In the genomic region with DNA sequence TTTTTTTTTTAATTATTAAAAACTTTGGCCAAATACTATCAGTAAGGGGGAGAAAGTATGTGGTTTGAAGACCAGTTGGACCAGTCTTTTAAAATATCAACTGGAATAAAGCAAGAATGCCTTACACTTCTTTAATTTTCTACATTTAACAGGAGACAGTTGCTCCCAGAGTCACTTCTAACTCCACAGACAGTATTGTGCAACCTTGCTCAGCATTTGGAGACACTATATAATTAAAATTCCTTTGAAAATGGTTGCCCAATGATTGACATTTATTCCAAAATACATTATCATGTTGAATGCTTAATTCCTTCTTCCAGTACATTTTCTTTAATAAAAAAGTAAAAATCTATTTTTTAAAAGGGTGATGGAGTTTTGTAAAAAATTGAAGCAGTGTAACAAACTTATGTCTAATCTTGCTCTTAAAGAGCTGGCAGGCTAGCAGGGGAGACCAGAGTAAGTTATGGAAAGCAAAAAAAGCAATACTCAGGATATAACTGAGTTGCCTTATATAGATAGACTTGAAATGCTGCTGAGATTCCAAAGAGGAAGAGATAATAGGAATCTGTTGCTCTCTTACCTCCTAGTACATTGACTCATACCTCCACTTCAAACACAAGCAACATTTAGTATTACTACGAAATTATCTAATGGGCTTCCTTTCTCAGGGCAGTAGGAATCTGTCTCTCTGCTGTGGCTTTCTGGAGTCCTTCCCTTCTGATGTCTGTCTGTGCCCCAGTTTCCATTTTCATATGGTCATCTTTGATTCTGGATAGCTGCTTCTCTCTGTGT, we compare ENCODE assay signal across 12 cellular contexts.
DNase-seq lines count a peak whose midpoint lies in the region; ATAC-seq, FAIRE-seq and TF ChIP-seq lines count a peak whose summit lies in the region.
"Had no signal": no experiment of that assay in that cellular context is flagged by ENCODE, and none has a peak within 500 bp of the region (broad histone marks: within the 10 kb centered on the region; RNA-seq: fewer than 3 reads in every experiment).

No MANE protein-coding gene starts in this region.

- CTCF ChIA-PET in Caco-2 (lab: Charles Lee) = interaction anchor here (0.7 to 1.6 kb wide), 3 partner anchors 12 to 181 kb away, joined by 3 to 8 read pairs (median 3); no protein-coding TSS in a partner anchor

- TF ChIP-seq CTCF in Caco-2 (IDR thresholded peaks at IDR 0.05; ENCODE audit: insufficient read depth in 1 of 2, low read depth in 1 of 2, low read length in 1 of 2, severe bottlenecking in 1 of 2, unreplicated experiment in 1 of 2) = no peak

- ATAC-seq in left ventricle myocardium superior = peak; percentile 47
- ATAC-seq: activated CD4-positive, alpha-beta T cell treated with anti-CD3 and anti-CD28 coated beads for 36 hours had no signal

- no peak overlapping the region for H3K18ac ChIP-seq in trophoblast cell (ENCODE audit: low read length)

- H3K4me1 Mint-ChIP-seq in Caco-2 (ENCODE audit: low read depth, unreplicated experiment) = peaks cover 60% of the 10 kb centered on the region
- H3K4me1 Mint-ChIP-seq: activated CD4-positive, alpha-beta T cell treated with anti-CD3 and anti-CD28 coated beads for 36 hours had no signal

- H3K9ac ChIP-seq in adipocyte (ENCODE audit: low read length) (peak overlapping the region; percentile 76), trophoblast cell (ENCODE audit: low read length) (no peak overlapping the region)

- H4K8ac ChIP-seq in trophoblast cell (ENCODE audit: low read depth, low read length) = no peak overlapping the region

- no peak overlapping the region for H3K4ac ChIP-seq in trophoblast cell (ENCODE audit: low read depth, low read length)

- H3K23ac ChIP-seq in trophoblast cell (ENCODE audit: low read length) = no peak overlapping the region

- H2AK5ac ChIP-seq in trophoblast cell (ENCODE audit: low read length) = no peak overlapping the region

- no peaks in the 10 kb centered on the region for H3K27me3 Mint-ChIP-seq in Caco-2 (ENCODE audit: insufficient read depth, unreplicated experiment)
- H3K27me3 Mint-ChIP-seq: activated CD4-positive, alpha-beta T cell treated with anti-CD3 and anti-CD28 coated beads for 36 hours had no signal

- WGBS in trophoblast cell (ENCODE audit: extremely low coverage, insufficient coverage, insufficient read length) = no CpG with 5 or more reads among the region's 1 CpG

- no peaks in the 10 kb centered on the region for H3K36me3 ChIP-seq in Caco-2 (ENCODE audit: control insufficient read depth, insufficient read depth, low read length)
- no peaks in the 10 kb centered on the region for H3K36me3 ChIP-seq in adipocyte (ENCODE audit: control insufficient read depth, insufficient read depth, low read length, severe bottlenecking)
- H3K36me3 ChIP-seq in trophoblast cell (ENCODE audit: control insufficient read depth in 1 of 2, insufficient read depth in 2 of 2, low read length in 2 of 2) = no peaks in the 10 kb centered on the region
- no peaks in the 10 kb centered on the region for H3K36me3 ChIP-seq in H7 (replicated peaks; ENCODE audit: control insufficient read depth, insufficient read depth, low read length)
- H3K36me3 ChIP-seq: tibial nerve had no signal

- H4K12ac ChIP-seq in trophoblast cell (ENCODE audit: low read depth, low read length) = no peak overlapping the region

- H2AFZ ChIP-seq in trophoblast cell (ENCODE audit: insufficient read depth, low read length, poor library complexity) = no peak overlapping the region

- H2BK120ac ChIP-seq in trophoblast cell (ENCODE audit: insufficient read depth, low read length, poor library complexity) = peak overlapping the region; percentile 2

- peak overlapping the region; percentile 68 for H3K27ac Mint-ChIP-seq in Caco-2 (ENCODE audit: unreplicated experiment)
- H3K27ac Mint-ChIP-seq: activated CD4-positive, alpha-beta T cell treated with anti-CD3 and anti-CD28 coated beads for 36 hours had no signal

- intact Hi-C loops in Caco-2 (cut with micrococcal nuclease; ENCODE audit: unreplicated experiment) = loop anchor here (5.0 to 10.0 kb wide), 2 partner anchors 83 to 320 kb away; partner anchors contain the start of genes APOBEC4 and TSEN15
- intact Hi-C loops in left ventricle myocardium superior (cut with micrococcal nuclease) = no loop called here

- H3K27ac ChIP-seq in trophoblast cell (ENCODE audit: low read depth, low read length) = no peak overlapping the region

- H3K4me3 Mint-ChIP-seq in Caco-2 (ENCODE audit: unreplicated experiment) = peak overlapping the region; percentile 48
- H3K4me3 Mint-ChIP-seq: activated CD4-positive, alpha-beta T cell treated with anti-CD3 and anti-CD28 coated beads for 36 hours had no signal

- no TSS peak for BruUV-seq in Caco-2 (replicated peaks; lab: Mats Ljungman, UMichigan)

- H3K79me1 ChIP-seq in trophoblast cell (ENCODE audit: low read length) = no peaks in the 10 kb centered on the region

- no peak for FAIRE-seq in GM19239 (lab: Jason Lieb, UNC)

- no peak overlapping the region for H2BK5ac ChIP-seq in trophoblast cell (ENCODE audit: low read depth, low read length, poor library complexity)

- no peak overlapping the region for H4K91ac ChIP-seq in trophoblast cell (ENCODE audit: low read depth, low read length)

- H3K9me3 ChIP-seq in Caco-2 (no peaks in the 10 kb centered on the region), adipocyte (ENCODE audit: control insufficient read depth, low read length) (no peaks in the 10 kb centered on the region), trophoblast cell (ENCODE audit: insufficient read depth, low read depth, low read length) (no peaks in the 10 kb centered on the region)
- H3K9me3 ChIP-seq: tibial nerve had no signal

- H3K27me3 ChIP-seq in Caco-2 (replicated peaks; ENCODE audit: control insufficient read depth, insufficient read depth, low read length) (no peaks in the 10 kb centered on the region), adipocyte (replicated peaks; ENCODE audit: control insufficient read depth, insufficient read depth, low read length) (no peaks in the 10 kb centered on the region), trophoblast cell (ENCODE audit: insufficient read depth, low read length) (no peaks in the 10 kb centered on the region), H7 (ENCODE audit: control insufficient read depth, insufficient read depth, low read length) (no peaks in the 10 kb centered on the region)
- H3K27me3 ChIP-seq: tibial nerve had no signal

- H3K9me3 Mint-ChIP-seq in Caco-2 (ENCODE audit: unreplicated experiment) = no peaks in the 10 kb centered on the region

- H2BK12ac ChIP-seq in trophoblast cell (ENCODE audit: low read length) = no peak overlapping the region

- H3K4me3 ChIP-seq in Caco-2 (ENCODE audit: low read depth, low read length) (no peak overlapping the region), adipocyte (ENCODE audit: low read length) (peak overlapping the region; percentile 72), trophoblast cell (ENCODE audit: low read depth, low read length) (no peak overlapping the region), H7 (ENCODE audit: insufficient read depth, low read depth, low read length) (no peak overlapping the region)
- H3K4me3 ChIP-seq: tibial nerve had no signal

- no peak overlapping the region for H3K14ac ChIP-seq in trophoblast cell (ENCODE audit: low read length)

- no peaks in the 10 kb centered on the region for H3K79me2 ChIP-seq in trophoblast cell (ENCODE audit: control insufficient read depth, insufficient read depth, low read length, poor library complexity)

- H3K4me1 ChIP-seq in Caco-2 (peaks cover 79% of the 10 kb centered on the region), adipocyte (ENCODE audit: control insufficient read depth, insufficient read depth, low read length) (peaks cover 60% of the 10 kb centered on the region), trophoblast cell (ENCODE audit: control insufficient read depth in 1 of 2, insufficient read depth in 2 of 2, low read length in 2 of 2) (no peaks in the 10 kb centered on the region)

- H3K4me2 ChIP-seq in trophoblast cell (ENCODE audit: low read length) = no peak overlapping the region

- DNase-seq in Caco-2 (peak in 1 of 2 experiments; percentile 16), adipocyte (ENCODE audit: low read depth) (peak; percentile 66), left ventricle myocardium superior (no peak), trophoblast cell (peak in 1 of 2 donors; percentile 53), activated T-cell treated with anti-CD3 and anti-CD28 coated beads for 4 hours (no peak), GM19239 (ENCODE audit: insufficient read length, low spot score) (no peak), NCI-H1436 (lab: John Stamatoyannopoulos, UW) (no peak), H7 (no peak)
- DNase-seq: activated CD4-positive, alpha-beta T cell treated with anti-CD3 and anti-CD28 coated beads for 36 hours; cortex of kidney; NCI-H2171 had no signal

- POLR2A ChIA-PET in Caco-2 (lab: Charles Lee) = interaction anchor here (0.8 to 1.1 kb wide), 2 partner anchors 16 to 24 kb away, joined by 3 to 4 read pairs; no protein-coding TSS in a partner anchor

- H3K36me3 Mint-ChIP-seq in Caco-2 (ENCODE audit: insufficient read depth, unreplicated experiment) = peaks cover 13% of the 10 kb centered on the region
